Comparison of ENCODE assay signal across 3 cellular contexts in the genomic region with DNA sequence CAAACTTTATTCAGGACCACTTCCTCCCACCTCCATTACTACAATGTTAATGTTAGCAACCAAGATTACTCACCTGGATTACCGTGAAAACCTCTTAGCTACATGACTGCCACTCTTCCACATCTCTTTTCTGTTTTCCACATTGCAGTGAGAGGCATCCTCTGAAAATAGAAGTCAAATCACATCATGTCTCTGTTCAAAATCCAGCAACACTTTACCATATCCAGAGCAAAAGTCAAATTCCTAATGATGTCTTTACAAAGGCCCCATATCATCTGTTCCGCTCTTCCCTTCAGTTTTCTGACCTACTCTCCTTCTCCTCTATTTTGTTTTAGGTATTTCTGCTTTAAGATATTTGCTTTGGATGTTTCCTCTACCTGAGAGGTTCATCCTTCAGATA.
TF ChIP-seq lines count a peak whose summit lies in the region.

No MANE protein-coding gene starts in this region.

TF ChIP-seq in GM23338, 12 proteins besides CTCF, POLR2A, EP300 and RAD21 (continues in another document):
- no peak for TF ChIP-seq ZNF331 (CRISPR knock-in tag; IDR thresholded peaks at IDR 0.05; ENCODE audit: low read depth)
- no peak for TF ChIP-seq POLR2AphosphoS5 (IDR thresholded peaks at IDR 0.05; ENCODE audit: low read depth)
- no peak for TF ChIP-seq NANOG (IDR thresholded peaks at IDR 0.05; ENCODE audit: borderline replicate concordance)
- TF ChIP-seq, protein P1, sequence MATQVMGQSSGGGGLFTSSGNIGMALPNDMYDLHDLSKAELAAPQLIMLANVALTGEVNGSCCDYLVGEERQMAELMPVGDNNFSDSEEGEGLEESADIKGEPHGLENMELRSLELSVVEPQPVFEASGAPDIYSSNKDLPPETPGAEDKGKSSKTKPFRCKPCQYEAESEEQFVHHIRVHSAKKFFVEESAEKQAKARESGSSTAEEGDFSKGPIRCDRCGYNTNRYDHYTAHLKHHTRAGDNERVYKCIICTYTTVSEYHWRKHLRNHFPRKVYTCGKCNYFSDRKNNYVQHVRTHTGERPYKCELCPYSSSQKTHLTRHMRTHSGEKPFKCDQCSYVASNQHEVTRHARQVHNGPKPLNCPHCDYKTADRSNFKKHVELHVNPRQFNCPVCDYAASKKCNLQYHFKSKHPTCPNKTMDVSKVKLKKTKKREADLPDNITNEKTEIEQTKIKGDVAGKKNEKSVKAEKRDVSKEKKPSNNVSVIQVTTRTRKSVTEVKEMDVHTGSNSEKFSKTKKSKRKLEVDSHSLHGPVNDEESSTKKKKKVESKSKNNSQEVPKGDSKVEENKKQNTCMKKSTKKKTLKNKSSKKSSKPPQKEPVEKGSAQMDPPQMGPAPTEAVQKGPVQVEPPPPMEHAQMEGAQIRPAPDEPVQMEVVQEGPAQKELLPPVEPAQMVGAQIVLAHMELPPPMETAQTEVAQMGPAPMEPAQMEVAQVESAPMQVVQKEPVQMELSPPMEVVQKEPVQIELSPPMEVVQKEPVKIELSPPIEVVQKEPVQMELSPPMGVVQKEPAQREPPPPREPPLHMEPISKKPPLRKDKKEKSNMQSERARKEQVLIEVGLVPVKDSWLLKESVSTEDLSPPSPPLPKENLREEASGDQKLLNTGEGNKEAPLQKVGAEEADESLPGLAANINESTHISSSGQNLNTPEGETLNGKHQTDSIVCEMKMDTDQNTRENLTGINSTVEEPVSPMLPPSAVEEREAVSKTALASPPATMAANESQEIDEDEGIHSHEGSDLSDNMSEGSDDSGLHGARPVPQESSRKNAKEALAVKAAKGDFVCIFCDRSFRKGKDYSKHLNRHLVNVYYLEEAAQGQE (IDR thresholded peaks at IDR 0.05; ENCODE audit: unreplicated experiment): no peak
- TF ChIP-seq JUNB (IDR thresholded peaks at IDR 0.05; ENCODE audit: unreplicated experiment): no peak
- TF ChIP-seq, protein P2, sequence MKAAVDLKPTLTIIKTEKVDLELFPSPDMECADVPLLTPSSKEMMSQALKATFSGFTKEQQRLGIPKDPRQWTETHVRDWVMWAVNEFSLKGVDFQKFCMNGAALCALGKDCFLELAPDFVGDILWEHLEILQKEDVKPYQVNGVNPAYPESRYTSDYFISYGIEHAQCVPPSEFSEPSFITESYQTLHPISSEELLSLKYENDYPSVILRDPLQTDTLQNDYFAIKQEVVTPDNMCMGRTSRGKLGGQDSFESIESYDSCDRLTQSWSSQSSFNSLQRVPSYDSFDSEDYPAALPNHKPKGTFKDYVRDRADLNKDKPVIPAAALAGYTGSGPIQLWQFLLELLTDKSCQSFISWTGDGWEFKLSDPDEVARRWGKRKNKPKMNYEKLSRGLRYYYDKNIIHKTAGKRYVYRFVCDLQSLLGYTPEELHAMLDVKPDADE (IDR thresholded peaks at IDR 0.05): no peak
- no peak for TF ChIP-seq EZH2phosphoT487 (IDR thresholded peaks at IDR 0.05; ENCODE audit: unreplicated experiment)
- TF ChIP-seq STAT1 (IDR thresholded peaks at IDR 0.05; ENCODE audit: unreplicated experiment): no peak

TF ChIP-seq in HCT116, 20 proteins besides CTCF, POLR2A, EP300 and RAD21:
- TF ChIP-seq ZNF274 (IDR thresholded peaks at IDR 0.05; ENCODE audit: low read depth, low read length) (no peak), POLR2AphosphoS5 (IDR thresholded peaks at IDR 0.05; ENCODE audit: low read depth, low read length) (no peak), CBX3 (IDR thresholded peaks at IDR 0.05; ENCODE audit: low read depth) (no peak), EZH2 (IDR thresholded peaks at IDR 0.05) (no peak), SRF (IDR thresholded peaks at IDR 0.05; ENCODE audit: low read depth) (no peak), JUND (IDR thresholded peaks at IDR 0.05) (no peak), YY1 (IDR thresholded peaks at IDR 0.05; ENCODE audit: extremely low read depth, insufficient replicate concordance, low read depth, low read length) (no peak), FOSL1 (IDR thresholded peaks at IDR 0.05; ENCODE audit: low read depth) (no peak), SIN3A (IDR thresholded peaks at IDR 0.05; ENCODE audit: low read depth) (no peak), EZH2phosphoT487 (IDR thresholded peaks at IDR 0.05; ENCODE audit: borderline replicate concordance) (no peak), CEBPB (IDR thresholded peaks at IDR 0.05; ENCODE audit: low read depth) (no peak), ELF1 (IDR thresholded peaks at IDR 0.05; ENCODE audit: borderline replicate concordance, low read depth) (no peak), ZFX (IDR thresholded peaks at IDR 0.05) (no peak)
- TF ChIP-seq, protein P1 (IDR thresholded peaks at IDR 0.05; ENCODE audit: low read depth): no peak
- TF ChIP-seq, protein P3, sequence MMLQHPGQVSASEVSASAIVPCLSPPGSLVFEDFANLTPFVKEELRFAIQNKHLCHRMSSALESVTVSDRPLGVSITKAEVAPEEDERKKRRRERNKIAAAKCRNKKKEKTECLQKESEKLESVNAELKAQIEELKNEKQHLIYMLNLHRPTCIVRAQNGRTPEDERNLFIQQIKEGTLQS (IDR thresholded peaks at IDR 0.05): no peak
- TF ChIP-seq, protein P4, sequence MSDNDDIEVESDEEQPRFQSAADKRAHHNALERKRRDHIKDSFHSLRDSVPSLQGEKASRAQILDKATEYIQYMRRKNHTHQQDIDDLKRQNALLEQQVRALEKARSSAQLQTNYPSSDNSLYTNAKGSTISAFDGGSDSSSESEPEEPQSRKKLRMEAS (IDR thresholded peaks at IDR 0.05): no peak
- TF ChIP-seq, protein P5, sequence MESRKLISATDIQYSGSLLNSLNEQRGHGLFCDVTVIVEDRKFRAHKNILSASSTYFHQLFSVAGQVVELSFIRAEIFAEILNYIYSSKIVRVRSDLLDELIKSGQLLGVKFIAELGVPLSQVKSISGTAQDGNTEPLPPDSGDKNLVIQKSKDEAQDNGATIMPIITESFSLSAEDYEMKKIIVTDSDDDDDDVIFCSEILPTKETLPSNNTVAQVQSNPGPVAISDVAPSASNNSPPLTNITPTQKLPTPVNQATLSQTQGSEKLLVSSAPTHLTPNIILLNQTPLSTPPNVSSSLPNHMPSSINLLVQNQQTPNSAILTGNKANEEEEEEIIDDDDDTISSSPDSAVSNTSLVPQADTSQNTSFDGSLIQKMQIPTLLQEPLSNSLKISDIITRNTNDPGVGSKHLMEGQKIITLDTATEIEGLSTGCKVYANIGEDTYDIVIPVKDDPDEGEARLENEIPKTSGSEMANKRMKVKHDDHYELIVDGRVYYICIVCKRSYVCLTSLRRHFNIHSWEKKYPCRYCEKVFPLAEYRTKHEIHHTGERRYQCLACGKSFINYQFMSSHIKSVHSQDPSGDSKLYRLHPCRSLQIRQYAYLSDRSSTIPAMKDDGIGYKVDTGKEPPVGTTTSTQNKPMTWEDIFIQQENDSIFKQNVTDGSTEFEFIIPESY (IDR thresholded peaks at IDR 0.05; ENCODE audit: extremely low read depth, insufficient replicate concordance, low read length): no peak

TF ChIP-seq in H1, 55 proteins besides CTCF, POLR2A, EP300 and RAD21:
- no peak for TF ChIP-seq KDM1A (IDR thresholded peaks at IDR 0.05; ENCODE audit: borderline replicate concordance, low read length)
- TF ChIP-seq, protein P3 (IDR thresholded peaks at IDR 0.05; ENCODE audit: insufficient read depth, low read depth, low read length): no peak
- no peak for TF ChIP-seq GABPA (IDR thresholded peaks at IDR 0.05; ENCODE audit: borderline replicate concordance, insufficient read depth, low read length)
- no peak for TF ChIP-seq CEBPB (IDR thresholded peaks at IDR 0.05; ENCODE audit: low read depth, low read length)
- no peak for TF ChIP-seq SP4 (IDR thresholded peaks at IDR 0.05; ENCODE audit: low read length)
- TF ChIP-seq JUN (IDR thresholded peaks at IDR 0.05; ENCODE audit: low read depth, low read length): no peak
- no peak for TF ChIP-seq SIX5 (IDR thresholded peaks at IDR 0.05; ENCODE audit: low read depth, low read length)
- no peak for TF ChIP-seq MAFK (IDR thresholded peaks at IDR 0.05; ENCODE audit: low read depth, low read length)
- TF ChIP-seq BCL11A (IDR thresholded peaks at IDR 0.05; ENCODE audit: low read depth in 2 of 2, low read length in 2 of 2): no peak
- no peak for TF ChIP-seq RBBP5 (IDR thresholded peaks at IDR 0.05; ENCODE audit: borderline replicate concordance, low read depth, low read length)
- TF ChIP-seq SUZ12 (IDR thresholded peaks at IDR 0.05; ENCODE audit: low read length): no peak
